27 cellular contexts compared by ENCODE assay signal in genomic region chr10:27687808-27688207, GRCh38. TPM values are rescaled to one million over a fixed set of nuclear protein-coding genes. Genes with fewer than 3 reads are reported as not detected.
A peak's percentile ranks its signal among the peaks of the same experiment; 100 is the strongest.
DNase-seq lines count a peak whose midpoint lies in the region; ATAC-seq and TF ChIP-seq lines count a peak whose summit lies in the region.
"Had no signal": no experiment of that assay in that cellular context is flagged by ENCODE, and none has a peak within 500 bp of the region (broad histone marks: within the 10 kb centered on the region; RNA-seq: fewer than 3 reads in every experiment).

No MANE protein-coding gene starts in this region.

- intact Hi-C loops in IMR-90 (cut with micrococcal nuclease): no loop called here

- H4K20me1 ChIP-seq in IMR-90 (ENCODE audit: insufficient read depth, low read length) (no peaks in the 10 kb centered on the region), smooth muscle cell (ENCODE audit: low read depth) (no peaks in the 10 kb centered on the region)

- DNase-seq in EH (ENCODE audit: low read depth) (peak; percentile 25), IMR-90 (no peak), smooth muscle cell (lab: John Stamatoyannopoulos, UW; ENCODE audit: unreplicated experiment) (no peak), NCI-H146 (lab: John Stamatoyannopoulos, UW) (no peak), NCI-H526 treated with DMSO at 0.1 percent for 48 hours (lab: John Stamatoyannopoulos, UW) (no peak)
- DNase-seq: C1 segment of cervical spinal cord; CD4-positive, alpha-beta memory T cell; COR-L47; DMS53; GF-D8; H7; Karpas-422; MV-4-11; NCI-H1105; NCI-H1436 treated with DMSO at 0.1 percent for 48 hours; NCI-H1930; NCI-H446; NCI-H524 treated with DMSO at 0.1 percent for 48 hours; NCI-H82; NK-92 treated with Interleukin-12 subunit alpha and Interleukin-12 subunit beta, amount 100 ng/mL, for 24 hours; PC-9; SJCRH30 had no signal

- peak overlapping the region; percentile 51; the same call in 1 of the 2 replicates for H3K14ac ChIP-seq in IMR-90 (replicated peaks; ENCODE audit: low read depth, low read length)

- H4K5ac ChIP-seq in IMR-90 (ENCODE audit: low read depth, low read length): peak overlapping the region; percentile 42; the same call in 1 of the 2 replicates

- peak overlapping the region; percentile 57 for H4K91ac ChIP-seq in IMR-90 (ENCODE audit: insufficient read depth, low read depth, low read length)

- no peaks in the 10 kb centered on the region for H3K27me3 ChIP-seq in IMR-90 (ENCODE audit: control insufficient read depth, insufficient read depth, low read length)
- no peaks in the 10 kb centered on the region for H3K27me3 ChIP-seq in gastroesophageal sphincter
- H3K27me3 ChIP-seq in smooth muscle cell (ENCODE audit: low read depth): no peaks in the 10 kb centered on the region
- H3K27me3 ChIP-seq: SJCRH30 had no signal

- H3K18ac ChIP-seq in IMR-90 (ENCODE audit: low read depth, low read length): peak overlapping the region; percentile 85; the same call in 1 of the 2 replicates

- H2BK20ac ChIP-seq in IMR-90 (ENCODE audit: low read depth, low read length): peak overlapping the region; percentile 6; the same call in 1 of the 2 replicates

- no peak overlapping the region for H3K56ac ChIP-seq in IMR-90 (ENCODE audit: extremely low read depth, insufficient read depth, low read length)

- no peaks in the 10 kb centered on the region for H3K79me2 ChIP-seq in smooth muscle cell (ENCODE audit: low read depth)

- H3K79me1 ChIP-seq in IMR-90 (ENCODE audit: low read depth in 1 of 2, low read length in 2 of 2): no peaks in the 10 kb centered on the region

- BruUV-seq in IMR-90 (replicated peaks; lab: Mats Ljungman, UMichigan): no TSS peak

- H3K4me1 ChIP-seq in IMR-90 (ENCODE audit: control insufficient read depth, insufficient read depth, low read length) (peaks cover 3% of the 10 kb centered on the region), gastroesophageal sphincter (peaks cover 5 to 42% (median 9%) of the 10 kb centered on the region in 3 donors), smooth muscle cell (ENCODE audit: low read depth) (no peaks in the 10 kb centered on the region)
- H3K4me1 ChIP-seq: A549, SJCRH30 had no signal

- H3K36me3 ChIP-seq in IMR-90 (ENCODE audit: control insufficient read depth, insufficient read depth, low read length) (no peaks in the 10 kb centered on the region), gastroesophageal sphincter (no peaks in the 10 kb centered on the region), smooth muscle cell (ENCODE audit: low read depth) (no peaks in the 10 kb centered on the region)
- H3K36me3 ChIP-seq: SJCRH30 had no signal

- CTCF ChIA-PET in IMR-90 (lab: Yijun Ruan, JAX): interaction anchor here (0.6 to 1.6 kb wide), 4 partner anchors 12 to 532 kb away, joined by 3 to 10 read pairs (median 3); no protein-coding TSS in a partner anchor

- peak overlapping the region; percentile 39 to 73; a peak in 3 of 4 replicates for H4K8ac ChIP-seq in IMR-90 (ENCODE audit: low read depth in 2 of 2, low read length in 2 of 2)

- in situ Hi-C loops in IMR-90 (cut with MboI; ENCODE audit: low sequenced_read_pairs): no loop called here

- peak overlapping the region; percentile 50 for H2AFZ ChIP-seq in IMR-90 (replicated peaks; ENCODE audit: low read length, poor library complexity)
- no peak overlapping the region for H2AFZ ChIP-seq in smooth muscle cell (ENCODE audit: low read depth)
- H2AFZ ChIP-seq: PC-9 had no signal

- H2BK120ac ChIP-seq in IMR-90 (ENCODE audit: low read depth, low read length): peak overlapping the region; percentile 9; the same call in 1 of the 2 replicates

- H3K9ac ChIP-seq in IMR-90 (ENCODE audit: low read depth, low read length): peak overlapping the region; percentile 13; the same call in 1 of the 2 replicates
- H3K9ac ChIP-seq in smooth muscle cell (ENCODE audit: low read depth): no peak overlapping the region

- ATAC-seq in IMR-90 (ENCODE audit: low read depth) (peak; percentile 32), gastroesophageal sphincter (peak; percentile 36), GM21723 (IDR thresholded peaks at IDR 0.05; ENCODE audit: unreplicated experiment) (no peak)
- ATAC-seq: A549, Right ventricle myocardium inferior had no signal

- no peak for TF ChIP-seq POLR2A in IMR-90 (IDR thresholded peaks at IDR 0.05; ENCODE audit: low read depth, low read length)
- TF ChIP-seq POLR2A in gastroesophageal sphincter (IDR thresholded peaks at IDR 0.05): no peak

- TF ChIP-seq RAD21 in IMR-90 (IDR thresholded peaks at IDR 0.05; ENCODE audit: low read length): no peak

- dilution Hi-C loops in IMR-90 (cut with HindIII; ENCODE audit: low sequenced_read_pairs, unreplicated experiment): no loop called here

- no peak overlapping the region for H3K23ac ChIP-seq in IMR-90 (ENCODE audit: low read depth, low read length)

- H2BK15ac ChIP-seq in IMR-90 (ENCODE audit: low read depth, low read length): no peak overlapping the region

- peak overlapping the region; percentile 30; the same call in 1 of the 2 replicates for H3K4me3 ChIP-seq in IMR-90 (ENCODE audit: insufficient read depth, low read depth, low read length)
- H3K4me3 ChIP-seq in gastroesophageal sphincter: no peak overlapping the region
- H3K4me3 ChIP-seq in smooth muscle cell: no peak overlapping the region
- H3K4me3 ChIP-seq: A549, PC-9, SJCRH30 had no signal

- H3K9me3 ChIP-seq in IMR-90 (ENCODE audit: control insufficient read depth, insufficient read depth, low read length) (no peaks in the 10 kb centered on the region), gastroesophageal sphincter (no peaks in the 10 kb centered on the region), smooth muscle cell (replicated peaks; ENCODE audit: low read depth) (no peaks in the 10 kb centered on the region)
- H3K9me3 ChIP-seq: A549, SJCRH30 had no signal

- peak overlapping the region; percentile 12; the same call in 1 of the 2 replicates for H3K4ac ChIP-seq in IMR-90 (ENCODE audit: low read depth, low read length)

- H2AK5ac ChIP-seq in IMR-90 (ENCODE audit: low read depth, low read length): peak overlapping the region; percentile 31; the same call in 1 of the 2 replicates

- H3K9me1 ChIP-seq in IMR-90 (ENCODE audit: insufficient read depth, low read length): no peaks in the 10 kb centered on the region; the same call in 1 of the 2 replicates

- TF ChIP-seq CTCF in IMR-90 (conservative IDR thresholded peaks at IDR 0.05; ENCODE audit: low read depth, low read length) (no peak), gastroesophageal sphincter (IDR thresholded peaks at IDR 0.05) (no peak), smooth muscle cell (IDR thresholded peaks at IDR 0.05; ENCODE audit: borderline replicate concordance, insufficient read depth, poor library complexity, severe bottlenecking) (no peak)

- H2BK5ac ChIP-seq in IMR-90 (ENCODE audit: low read depth, low read length, poor library complexity, severe bottlenecking): peak overlapping the region; percentile 18

- H3K27ac ChIP-seq in IMR-90 (ENCODE audit: insufficient read depth, low read length) (no peak overlapping the region), gastroesophageal sphincter (peak overlapping the region in 2 of 4 donors; percentile 32 to 35), smooth muscle cell (ENCODE audit: low read depth) (no peak overlapping the region)
- H3K27ac ChIP-seq: A549, PC-9, SJCRH30 had no signal

- no peak for TF ChIP-seq EP300 in gastroesophageal sphincter (IDR thresholded peaks at IDR 0.05)

- H2AK9ac ChIP-seq in IMR-90 (replicated peaks; ENCODE audit: low read depth, low read length, poor library complexity): no peak overlapping the region

- H3F3A ChIP-seq in smooth muscle cell (ENCODE audit: low read depth): no peaks in the 10 kb centered on the region

- H3K4me2 ChIP-seq in IMR-90 (ENCODE audit: low read depth, low read length): peak overlapping the region; percentile 96
- peak overlapping the region; percentile 52 for H3K4me2 ChIP-seq in smooth muscle cell
- H3K4me2 ChIP-seq: A549, PC-9 had no signal

- no CpG with 5 or more reads among the region's 6 CpGs for WGBS in IMR-90 (ENCODE audit: extremely low coverage in 2 of 2, insufficient read length in 1 of 2), 2 experiments
- WGBS in gastroesophageal sphincter (ENCODE audit: low coverage in 1 of 2), 2 donors: 20 to 30% methylated on average over 2 to 6 of the region's 6 CpGs
- 46% methylated on average over 6 of the region's 6 CpGs for WGBS in smooth muscle cell (ENCODE audit: low lambda C conversion rate)

- POLR2A ChIA-PET in IMR-90 (lab: Charles Lee; ENCODE audit: unreplicated experiment): interaction anchor here (0.6 kb wide), 1 partner anchor 498 kb away, joined by 3 read pairs; no protein-coding TSS in a partner anchor

TF ChIP-seq in IMR-90, 13 proteins besides CTCF, POLR2A, EP300 and RAD21 (continues in another document):
- TF ChIP-seq MAZ (IDR thresholded peaks at IDR 0.05; ENCODE audit: borderline replicate concordance, low read depth, low read length): no peak
- TF ChIP-seq FOS (IDR thresholded peaks at IDR 0.05; ENCODE audit: low read depth, low read length): no peak
- TF ChIP-seq NFE2L2 (IDR thresholded peaks at IDR 0.05; ENCODE audit: low read depth, low read length): no peak
- no peak for TF ChIP-seq MAFK (IDR thresholded peaks at IDR 0.05; ENCODE audit: low read depth, low read length)
- TF ChIP-seq RCOR1 (IDR thresholded peaks at IDR 0.05; ENCODE audit: insufficient replicate concordance, low read length): no peak
- no peak for TF ChIP-seq RFX5 (IDR thresholded peaks at IDR 0.05; ENCODE audit: low read depth, low read length)
- TF ChIP-seq CHD1 (IDR thresholded peaks at IDR 0.05; ENCODE audit: low read depth, low read length): no peak
- no peak for TF ChIP-seq USF2 (IDR thresholded peaks at IDR 0.05; ENCODE audit: low read depth, low read length)

RNA-seq across cellular contexts. Expression of gene MKX, which starts 57.8 kb away (rescaled TPM):
- total RNA-seq in IMR-90 (2012; rRNA removed): 0.28 and 0.36 TPM in 2 replicates
- polyA plus RNA-seq in IMR-90 (2012; rRNA removed): 0.10 and 0.11 TPM in 2 replicates
- 0.10 and 0.24 TPM in 2 replicates for polyA plus RNA-seq in IMR-90 (2012; cell fraction: cytosol; rRNA removed)
- polyA plus RNA-seq in IMR-90 (2012; cell fraction: nucleus; rRNA removed; ENCODE audit: low replicate concordance): 0.04 and 0.16 TPM in 2 replicates
- 10 to 100 TPM in 3 of 4 donors, 1 to 10 TPM in 1; 2.3 to 39.5 (median 26.5) TPM for total RNA-seq in gastroesophageal sphincter
- 0.04 and 0.09 TPM in 2 replicates for total RNA-seq in smooth muscle cell
- not detected in 2 replicates for polyA plus RNA-seq in smooth muscle cell
- total RNA-seq: CD4-positive, alpha-beta memory T cell; HT-29; PC-9 had no signal
- polyA plus RNA-seq: CD4-positive, alpha-beta memory T cell had no signal
